Comparison of ENCODE assay signal across 18 cellular contexts in the genomic region with DNA sequence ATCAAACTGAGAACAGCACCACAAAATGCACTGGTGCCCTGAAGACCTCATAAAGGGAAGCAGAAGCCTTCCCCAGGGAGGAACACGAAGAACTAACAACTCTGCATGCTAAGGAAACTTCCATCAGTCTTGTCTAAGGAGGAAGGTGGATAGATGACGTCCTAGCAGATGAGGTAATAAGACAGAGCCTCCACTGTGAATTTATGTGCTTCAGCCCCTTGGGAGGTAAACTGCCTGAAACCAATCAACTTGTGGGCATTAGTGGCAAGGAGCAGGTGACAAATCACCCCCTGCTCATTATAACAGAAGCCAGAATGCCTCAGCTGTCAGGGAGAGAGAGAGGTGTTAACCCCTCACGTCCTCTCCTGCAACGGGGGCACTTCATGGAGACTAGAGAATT. TPM values are rescaled to one million over a fixed set of nuclear protein-coding genes. Genes with fewer than 3 reads are reported as not detected.
DNase-seq lines count a peak whose midpoint lies in the region; ATAC-seq and TF ChIP-seq lines count a peak whose summit lies in the region.
"Had no signal": no experiment of that assay in that cellular context is flagged by ENCODE, and none has a peak within 500 bp of the region (broad histone marks: within the 10 kb centered on the region; RNA-seq: fewer than 3 reads in every experiment).

No MANE protein-coding gene starts in this region.

- peak overlapping the region; percentile 89 for H3K27ac ChIP-seq in Karpas-422 (ENCODE audit: low read length)
- no peak overlapping the region for H3K27ac ChIP-seq in colonic mucosa
- no peak overlapping the region for H3K27ac ChIP-seq in left lung
- H3K27ac ChIP-seq: ascending aorta, gastroesophageal sphincter, KMS-11, suprapubic skin had no signal

- peak overlapping the region; percentile 32; the same call in 1 of the 2 replicates for H3K4me3 ChIP-seq in Karpas-422 (ENCODE audit: low read length)
- no peak overlapping the region for H3K4me3 ChIP-seq in colonic mucosa
- no peak overlapping the region for H3K4me3 ChIP-seq in left lung
- H3K4me3 ChIP-seq: ascending aorta, gastroesophageal sphincter, suprapubic skin had no signal

- H2AFZ ChIP-seq in Karpas-422 (ENCODE audit: low read length), result no peak overlapping the region

- peak overlapping the region; percentile 58 for H3K27ac Mint-ChIP-seq in nephron progenitor cell
- H3K27ac Mint-ChIP-seq: activated CD8-positive, alpha-beta T cell treated with anti-CD3 and anti-CD28 coated beads for 36 hours had no signal

- peaks cover 4% of the 10 kb centered on the region for H3K27me3 Mint-ChIP-seq in nephron progenitor cell (ENCODE audit: low read depth, poor library complexity)

- 0 out of 2 replicates have a peak, but pooled peaks have one; percentile 19 for TF ChIP-seq POLR2A in Raji (IDR thresholded peaks at IDR 0.05; ENCODE audit: insufficient read depth, low read depth, low read length)

- H3K4me1 Mint-ChIP-seq in nephron progenitor cell, result peaks cover 28% of the 10 kb centered on the region

- no peaks in the 10 kb centered on the region for H3K79me2 ChIP-seq in Karpas-422 (ENCODE audit: low read length)

- H3K9me3 Mint-ChIP-seq in nephron progenitor cell, result no peaks in the 10 kb centered on the region
- H3K9me3 Mint-ChIP-seq: activated CD8-positive, alpha-beta T cell treated with anti-CD3 and anti-CD28 coated beads for 36 hours; activated T-cell treated with anti-CD3 and anti-CD28 coated beads, Interleukin-2, amount 50 U/mL, for 4 hours had no signal

- no peak for TF ChIP-seq CTCF in nephron progenitor cell (IDR thresholded peaks at IDR 0.05)
- no peak for TF ChIP-seq CTCF in colonic mucosa (IDR thresholded peaks at IDR 0.05)
- TF ChIP-seq CTCF in left lung (IDR thresholded peaks at IDR 0.05), result no peak

- H3K27me3 ChIP-seq in Karpas-422 (ENCODE audit: low read length) (no peaks in the 10 kb centered on the region), colonic mucosa (no peaks in the 10 kb centered on the region), left lung (no peaks in the 10 kb centered on the region)
- H3K27me3 ChIP-seq: ascending aorta, gastroesophageal sphincter had no signal

- DNase-seq in D341Med (ENCODE audit: low spot score), result peak; percentile 64
- peak; percentile 87 for DNase-seq in Karpas-422
- DNase-seq in nephron progenitor cell, result peak; percentile 23
- DNase-seq in colonic mucosa, result no peak
- DNase-seq in left lung, result no peak
- DNase-seq in epidermal melanocyte (ENCODE audit: insufficient read length, low spot score), result no peak
- DNase-seq: activated CD8-positive, alpha-beta T cell treated with anti-CD3 and anti-CD28 coated beads for 36 hours; activated naive CD4-positive, alpha-beta T cell treated with anti-CD3 and anti-CD28 coated beads, Interleukin-2, amount 50 U/mL, for 16 hours; activated T-cell treated with anti-CD3 and anti-CD28 coated beads, Interleukin-2, amount 50 U/mL, for 4 hours; NCI-H1694; NCI-H345; SHP77 treated with DMSO at 0.1 percent for 48 hours; T-helper 2 cell had no signal

- intact Hi-C loops in colonic mucosa (cut with DNase I) (no loop called here), left lung (cut with DNase I) (no loop called here)

- peak overlapping the region; percentile 59 for H3K4me2 ChIP-seq in Karpas-422 (ENCODE audit: low read depth, low read length, poor library complexity, severe bottlenecking)
- H3K4me2 ChIP-seq: KMS-11 had no signal

- no peaks in the 10 kb centered on the region for H3K36me3 Mint-ChIP-seq in nephron progenitor cell (ENCODE audit: low read depth)

- H3K9me2 ChIP-seq in Karpas-422 (replicated peaks; ENCODE audit: insufficient read depth, low read length), result no peaks in the 10 kb centered on the region

- peaks cover 46% of the 10 kb centered on the region for H3K4me1 ChIP-seq in Karpas-422 (ENCODE audit: low read length)
- no peaks in the 10 kb centered on the region for H3K4me1 ChIP-seq in colonic mucosa
- H3K4me1 ChIP-seq in left lung, result no peaks in the 10 kb centered on the region
- H3K4me1 ChIP-seq: ascending aorta, gastroesophageal sphincter, suprapubic skin had no signal

- no peak for ATAC-seq in left lung
- ATAC-seq: activated CD8-positive, alpha-beta T cell treated with anti-CD3 and anti-CD28 coated beads for 36 hours; activated T-cell treated with anti-CD3 and anti-CD28 coated beads, Interleukin-2, amount 50 U/mL, for 4 hours; gastroesophageal sphincter had no signal

- H3K9me3 ChIP-seq in Karpas-422 (ENCODE audit: low read length), result no peaks in the 10 kb centered on the region
- no peaks in the 10 kb centered on the region for H3K9me3 ChIP-seq in colonic mucosa
- no peaks in the 10 kb centered on the region for H3K9me3 ChIP-seq in left lung
- H3K9me3 ChIP-seq: ascending aorta, gastroesophageal sphincter, suprapubic skin had no signal

- no peak overlapping the region for H3K4me3 Mint-ChIP-seq in nephron progenitor cell
- H3K4me3 Mint-ChIP-seq: activated CD8-positive, alpha-beta T cell treated with anti-CD3 and anti-CD28 coated beads for 36 hours; activated T-cell treated with anti-CD3 and anti-CD28 coated beads, Interleukin-2, amount 50 U/mL, for 4 hours had no signal

- H3K9ac ChIP-seq in Karpas-422 (ENCODE audit: low read length) (peak overlapping the region; percentile 28), colonic mucosa (ENCODE audit: low read depth in 2 of 2, low read length in 2 of 2) (no peak overlapping the region)
- H3K9ac ChIP-seq: KMS-11 had no signal

- H3K36me3 ChIP-seq in Karpas-422 (ENCODE audit: insufficient read depth, low read length), result no peaks in the 10 kb centered on the region
- no peaks in the 10 kb centered on the region for H3K36me3 ChIP-seq in colonic mucosa
- H3K36me3 ChIP-seq in left lung, result no peaks in the 10 kb centered on the region
- H3K36me3 ChIP-seq: ascending aorta, gastroesophageal sphincter, suprapubic skin had no signal

- no peaks in the 10 kb centered on the region for H4K20me1 ChIP-seq in Karpas-422 (ENCODE audit: insufficient read depth, low read depth, low read length)

RNA-seq across cellular contexts. Expression of gene SPIN1, which starts 48.9 kb away (rescaled TPM):
- 43.3 and 43.9 TPM in 2 replicates for total RNA-seq in Karpas-422 (2014; rRNA removed; shearing (Covaris generic); ENCODE audit: low replicate concordance)
- total RNA-seq in colonic mucosa (10 to 100 TPM; 51.4 to 68.0 TPM), left lung (10 to 100 TPM; 56.1 to 71.6 TPM)

Comparison
In these comparisons a context has a peak if more than half of its experiments do, and no peak if none do; other contexts are left out.
1. DNase-seq: peak in D341Med (single experiment), Karpas-422 (single experiment) and nephron progenitor cell (single experiment); none in colonic mucosa (single experiment), left lung (0 of 2) and epidermal melanocyte (single experiment).